Comparison of ENCODE assay signal across 22 cellular contexts in genomic region chr4:84727491-84727890, GRCh38.
"Had no signal": no experiment of that assay in that cellular context is flagged by ENCODE, and none has a peak within 500 bp of the region (broad histone marks: within the 10 kb centered on the region; RNA-seq: fewer than 3 reads in every experiment).

No MANE protein-coding gene starts in this region.

- H3K27ac Mint-ChIP-seq: naive thymus-derived CD4-positive, alpha-beta T cell; progenitor cell of endocrine pancreas had no signal

- H3K36me3 Mint-ChIP-seq: naive thymus-derived CD4-positive, alpha-beta T cell had no signal

- ATAC-seq: gastrocnemius medialis; heart right ventricle; left lobe of liver; naive thymus-derived CD4-positive, alpha-beta T cell; pancreas; right cardiac atrium had no signal

- H3K4me3 Mint-ChIP-seq: naive thymus-derived CD4-positive, alpha-beta T cell; neural crest cell had no signal

- H3K27me3 Mint-ChIP-seq: progenitor cell of endocrine pancreas had no signal

- H3K4me3 ChIP-seq: dorsolateral prefrontal cortex, gastrocnemius medialis, heart right ventricle, pancreas, suprapubic skin, tibial artery, upper lobe of left lung, uterus had no signal

- H3K27me3 ChIP-seq: dorsolateral prefrontal cortex, gastrocnemius medialis, heart right ventricle, pancreas, suprapubic skin, tibial artery, upper lobe of left lung, uterus had no signal

- H3K4me1 Mint-ChIP-seq: neural crest cell had no signal

- H3K36me3 ChIP-seq: uterus had no signal

- DNase-seq: cortex of kidney; dorsolateral prefrontal cortex; effector CD8-positive, alpha-beta T cell; gastrocnemius medialis; heart right ventricle; hypothalamus; islet precursor cell; mammary epithelial cell; naive thymus-derived CD4-positive, alpha-beta T cell; occipital lobe; pancreas; right cardiac atrium; small intestine; stimulated activated CD4-positive, alpha-beta T cell treated with anti-CD3 and anti-CD28 coated beads, Interleukin-12 subunit alpha, Interleukin-12 subunit beta, amount 100 ng/mL, for 4 hours; stimulated activated naive CD4-positive, alpha-beta T cell; tibial artery; upper lobe of left lung; uterus had no signal

- H3K9me3 ChIP-seq: gastrocnemius medialis, heart right ventricle, pancreas, suprapubic skin, tibial artery, upper lobe of left lung, uterus had no signal

- H3K4me1 ChIP-seq: gastrocnemius medialis, suprapubic skin, upper lobe of left lung, uterus had no signal

- H3K9me3 Mint-ChIP-seq: naive thymus-derived CD4-positive, alpha-beta T cell; neural crest cell had no signal

- H3K27ac ChIP-seq: dorsolateral prefrontal cortex, gastrocnemius medialis, heart right ventricle, pancreas, suprapubic skin, tibial artery, upper lobe of left lung, uterus had no signal
